ENCODE assay signal across 11 cellular contexts in genomic region chr4:164700471-164700870, GRCh38. TPM values are rescaled to one million over a fixed set of nuclear protein-coding genes. Genes with fewer than 3 reads are reported as not detected.
DNase-seq lines count a peak whose midpoint lies in the region; ATAC-seq and TF ChIP-seq lines count a peak whose summit lies in the region.
"Had no signal": no experiment of that assay in that cellular context is flagged by ENCODE, and none has a peak within 500 bp of the region (broad histone marks: within the 10 kb centered on the region; RNA-seq: fewer than 3 reads in every experiment).

No MANE protein-coding gene starts in this region.

- no peak overlapping the region for H3K27ac Mint-ChIP-seq in activated CD4-positive, alpha-beta T cell treated with anti-CD3 and anti-CD28 coated beads, Interleukin-2, amount 10 ng/mL, durations not matched to agents 7 days and 5 days
- no peak overlapping the region for H3K27ac Mint-ChIP-seq in MCF 10A (ENCODE audit: low read depth, unreplicated experiment)

- TF ChIP-seq POLR2A in spleen (IDR thresholded peaks at IDR 0.05) (no peak), esophagus muscularis mucosa (IDR thresholded peaks at IDR 0.05; ENCODE audit: low read depth) (no peak)

- ATAC-seq in GM18511 (IDR thresholded peaks at IDR 0.05; ENCODE audit: unreplicated experiment) (no peak), HG03469 (IDR thresholded peaks at IDR 0.05; ENCODE audit: unreplicated experiment) (no peak)
- ATAC-seq: lower lobe of right lung had no signal

- no peak overlapping the region for H3K9ac ChIP-seq in Karpas-422 (ENCODE audit: low read length)

- no peak overlapping the region for H3K4me3 Mint-ChIP-seq in activated CD4-positive, alpha-beta T cell treated with anti-CD3 and anti-CD28 coated beads, Interleukin-2, amount 10 ng/mL, durations not matched to agents 7 days and 5 days
- no peak overlapping the region for H3K4me3 Mint-ChIP-seq in MCF 10A (ENCODE audit: unreplicated experiment)

- H3K4me3 ChIP-seq in Karpas-422 (ENCODE audit: low read length) (no peak overlapping the region), spleen (no peak overlapping the region), esophagus muscularis mucosa (no peak overlapping the region)
- H3K4me3 ChIP-seq: lower lobe of right lung had no signal

- TF ChIP-seq CTCF in MCF 10A (IDR thresholded peaks at IDR 0.05; ENCODE audit: unreplicated experiment) (no peak), spleen (IDR thresholded peaks at IDR 0.05 in 8 of 11, conservative IDR thresholded peaks at IDR 0.05 in 3 of 11) (no peak), esophagus muscularis mucosa (IDR thresholded peaks at IDR 0.05) (no peak)

- no peaks in the 10 kb centered on the region for H3K9me2 ChIP-seq in Karpas-422 (replicated peaks; ENCODE audit: insufficient read depth, low read length)

- no peaks in the 10 kb centered on the region for H3K9me3 Mint-ChIP-seq in activated CD4-positive, alpha-beta T cell treated with anti-CD3 and anti-CD28 coated beads, Interleukin-2, amount 10 ng/mL, durations not matched to agents 7 days and 5 days
- peaks cover 6% of the 10 kb centered on the region for H3K9me3 Mint-ChIP-seq in MCF 10A (ENCODE audit: unreplicated experiment)

- H3K9me3 ChIP-seq in Karpas-422 (ENCODE audit: low read length), result no peaks in the 10 kb centered on the region
- no peaks in the 10 kb centered on the region for H3K9me3 ChIP-seq in spleen
- H3K9me3 ChIP-seq in esophagus muscularis mucosa, result no peaks in the 10 kb centered on the region
- H3K9me3 ChIP-seq: lower lobe of right lung had no signal

- no TSS peak for BruUV-seq in MCF 10A (replicated peaks; lab: Mats Ljungman, UMichigan)

- peaks cover 7% of the 10 kb centered on the region for H3K27me3 Mint-ChIP-seq in activated CD4-positive, alpha-beta T cell treated with anti-CD3 and anti-CD28 coated beads, Interleukin-2, amount 10 ng/mL, durations not matched to agents 7 days and 5 days
- no peaks in the 10 kb centered on the region for H3K27me3 Mint-ChIP-seq in MCF 10A (ENCODE audit: insufficient read depth, unreplicated experiment)

- H3K36me3 Mint-ChIP-seq in activated CD4-positive, alpha-beta T cell treated with anti-CD3 and anti-CD28 coated beads, Interleukin-2, amount 10 ng/mL, durations not matched to agents 7 days and 5 days (ENCODE audit: low read depth), result no peaks in the 10 kb centered on the region
- H3K36me3 Mint-ChIP-seq in MCF 10A (ENCODE audit: insufficient read depth, unreplicated experiment), result no peaks in the 10 kb centered on the region

- intact Hi-C loops in MCF 10A (cut with micrococcal nuclease) (no loop called here), spleen (cut with DNase I; ENCODE audit: low total_unique reads) (no loop called here), esophagus muscularis mucosa (cut with DNase I) (no loop called here)

- peak; percentile 10 for DNase-seq in activated CD4-positive, alpha-beta T cell treated with anti-CD3 and anti-CD28 coated beads, Interleukin-2, amount 10 ng/mL, durations not matched to agents 7 days and 5 days
- no peak for DNase-seq in activated CD4-positive, alpha-beta T cell treated with anti-CD3 and anti-CD28 coated beads, Interleukin-2, amount 50 U/mL, for 4 hours
- DNase-seq in Karpas-422 (peak; percentile 88), MCF 10A (ENCODE audit: unreplicated experiment) (peak; percentile 52), spleen (peak; percentile 60), esophagus muscularis mucosa (ENCODE audit: extremely low spot score) (no peak)
- DNase-seq: DMS79, lower lobe of right lung, T1000 had no signal

- 66 to 78% (median 75%) methylated on average over 9 to 10 of the region's 10 CpGs for whole genome bisulfite sequencing in spleen, 5 donors
- WGBS in esophagus muscularis mucosa, result 80% methylated on average over 9 of the region's 10 CpGs

- H3K27me3 ChIP-seq in Karpas-422 (ENCODE audit: low read length) (no peaks in the 10 kb centered on the region), spleen (replicated peaks in 1 of 7) (no peaks in the 10 kb centered on the region), esophagus muscularis mucosa (no peaks in the 10 kb centered on the region)

- CTCF ChIA-PET in activated CD4-positive, alpha-beta T cell treated with anti-CD3 and anti-CD28 coated beads, Interleukin-2, amount 10 ng/mL, durations not matched to agents 7 days and 5 days (lab: Charles Lee), result no interaction called here
- CTCF ChIA-PET in MCF 10A (lab: Yijun Ruan, JAX), result interaction anchor here (0.7 kb wide), 2 partner anchors 14 to 111 kb away, joined by 3 read pairs; no protein-coding TSS in a partner anchor

- H2AFZ ChIP-seq in Karpas-422 (ENCODE audit: low read length), result no peak overlapping the region

- POLR2A ChIA-PET in activated CD4-positive, alpha-beta T cell treated with anti-CD3 and anti-CD28 coated beads, Interleukin-2, amount 10 ng/mL, durations not matched to agents 7 days and 5 days (lab: Charles Lee), result no interaction called here
- POLR2A ChIA-PET in MCF 10A (lab: Yijun Ruan, JAX), result no interaction called here

- H3K4me2 ChIP-seq in Karpas-422 (ENCODE audit: low read depth, low read length, poor library complexity, severe bottlenecking), result no peak overlapping the region

- H3K4me1 ChIP-seq in Karpas-422 (ENCODE audit: low read length) (no peaks in the 10 kb centered on the region), spleen (no peaks in the 10 kb centered on the region), esophagus muscularis mucosa (no peaks in the 10 kb centered on the region)
- H3K4me1 ChIP-seq: lower lobe of right lung had no signal

- H3K36me3 ChIP-seq in Karpas-422 (ENCODE audit: insufficient read depth, low read length), result no peaks in the 10 kb centered on the region
- H3K36me3 ChIP-seq in spleen, result no peaks in the 10 kb centered on the region
- no peaks in the 10 kb centered on the region for H3K36me3 ChIP-seq in esophagus muscularis mucosa
- H3K36me3 ChIP-seq: lower lobe of right lung had no signal

- no peaks in the 10 kb centered on the region for H3K79me2 ChIP-seq in Karpas-422 (ENCODE audit: low read length)

- peaks cover 1% of the 10 kb centered on the region for H3K4me1 Mint-ChIP-seq in activated CD4-positive, alpha-beta T cell treated with anti-CD3 and anti-CD28 coated beads, Interleukin-2, amount 10 ng/mL, durations not matched to agents 7 days and 5 days
- H3K4me1 Mint-ChIP-seq in MCF 10A (ENCODE audit: insufficient read depth, unreplicated experiment), result peaks cover 5% of the 10 kb centered on the region

- no peak for TF ChIP-seq EP300 in esophagus muscularis mucosa (IDR thresholded peaks at IDR 0.05)

- H4K20me1 ChIP-seq in Karpas-422 (ENCODE audit: insufficient read depth, low read depth, low read length), result no peaks in the 10 kb centered on the region

- H3K27ac ChIP-seq in Karpas-422 (ENCODE audit: low read length) (no peak overlapping the region), spleen (no peak overlapping the region), esophagus muscularis mucosa (replicated peaks in 1 of 4) (no peak overlapping the region)
- H3K27ac ChIP-seq: lower lobe of right lung had no signal

RNA-seq across cellular contexts. Expression of gene SMIM31, which starts 53.5 kb away (rescaled TPM):
- total RNA-seq in activated CD4-positive, alpha-beta T cell treated with anti-CD3 and anti-CD28 coated beads, Interleukin-2, amount 10 ng/mL, durations not matched to agents 7 days and 5 days, result not detected
- not detected in 2 replicates for total RNA-seq in Karpas-422 (2014; rRNA removed; shearing (Covaris generic); ENCODE audit: low replicate concordance)
- total RNA-seq in MCF 10A (2022) (not detected in 2 replicates), spleen (not detected), esophagus muscularis mucosa (not detected)
- polyA plus RNA-seq in spleen, result not detected

Comparison
In these comparisons a context has a peak if more than half of its experiments do, and no peak if none do; other contexts are left out.
1. DNase-seq: peak in activated CD4-positive, alpha-beta T cell treated with anti-CD3 and anti-CD28 coated beads, Interleukin-2, amount 10 ng/mL, durations not matched to agents 7 days and 5 days (single experiment), Karpas-422 (single experiment), MCF 10A (single experiment) and spleen (single experiment); none in activated CD4-positive, alpha-beta T cell treated with anti-CD3 and anti-CD28 coated beads, Interleukin-2, amount 50 U/mL, for 4 hours (0 of 2) and esophagus muscularis mucosa (single experiment).